Comparison of ENCODE assay signal across 8 cellular contexts in the genomic region with DNA sequence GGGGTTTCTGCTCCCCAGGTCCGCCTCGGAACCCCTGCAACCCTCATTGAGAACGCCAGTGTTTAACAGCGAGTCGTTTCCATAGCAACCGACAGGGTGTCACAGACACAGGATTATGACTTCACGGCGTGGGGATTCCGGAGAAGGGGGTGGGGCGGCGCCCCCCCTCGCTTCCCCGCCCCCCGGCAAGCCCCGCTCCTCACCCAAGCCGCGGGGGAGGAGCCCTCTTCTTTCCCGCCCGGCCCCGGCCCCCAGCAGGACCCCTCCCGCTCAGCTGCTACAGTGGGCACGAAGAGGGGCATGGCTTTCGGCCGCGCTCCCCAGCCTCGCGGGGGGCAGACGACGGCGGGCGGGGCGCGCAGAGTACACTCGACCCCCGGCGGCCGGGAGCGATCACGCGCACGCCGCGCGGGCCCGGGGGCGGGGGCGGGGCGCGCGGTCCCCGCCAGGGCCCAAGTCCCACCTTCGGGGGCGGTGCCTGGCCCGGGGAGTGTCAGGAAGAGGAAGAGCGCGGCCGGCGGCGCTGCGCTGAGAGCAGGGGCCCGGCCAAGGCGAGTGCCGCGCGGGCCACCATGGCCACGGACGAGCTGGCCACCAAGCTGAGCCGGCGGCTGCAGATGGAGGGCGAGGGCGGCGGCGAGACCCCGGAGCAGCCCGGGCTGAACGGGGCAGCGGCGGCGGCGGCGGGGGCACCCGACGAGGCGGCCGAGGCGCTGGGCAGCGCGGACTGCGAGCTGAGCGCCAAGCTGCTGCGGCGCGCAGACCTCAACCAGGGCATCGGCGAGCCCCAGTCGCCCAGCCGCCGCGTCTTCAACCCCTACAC. TPM values are rescaled to one million over a fixed set of nuclear protein-coding genes. Genes with fewer than 3 reads are reported as not detected.
DNase-seq lines count a peak whose midpoint lies in the region; ATAC-seq, FAIRE-seq and TF ChIP-seq lines count a peak whose summit lies in the region.

A gene with protein sequence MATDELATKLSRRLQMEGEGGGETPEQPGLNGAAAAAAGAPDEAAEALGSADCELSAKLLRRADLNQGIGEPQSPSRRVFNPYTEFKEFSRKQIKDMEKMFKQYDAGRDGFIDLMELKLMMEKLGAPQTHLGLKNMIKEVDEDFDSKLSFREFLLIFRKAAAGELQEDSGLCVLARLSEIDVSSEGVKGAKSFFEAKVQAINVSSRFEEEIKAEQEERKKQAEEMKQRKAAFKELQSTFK (plus strand): TSS at position 489 of the 823 bp plus-strand sequence. CDS start 84 bp downstream, at position 573.

- peak; percentile 77 to 87 for ATAC-seq in A549
- ATAC-seq in GM18861 (IDR thresholded peaks at IDR 0.05; ENCODE audit: unreplicated experiment): peak; percentile 59
- peak; percentile 60 for ATAC-seq in HG03108 (IDR thresholded peaks at IDR 0.05; ENCODE audit: unreplicated experiment)
- ATAC-seq in activated CD4-positive, alpha-beta T cell treated with anti-CD3 and anti-CD28 coated beads for 36 hours: peak; percentile 86
- ATAC-seq in left colon: peak; percentile 68

- POLR2A ChIA-PET in A549 (lab: Yijun Ruan, JAX): interaction anchor here (0.6 to 1.2 kb wide), 5 partner anchors 17 to 86 kb away, joined by 3 to 7 read pairs (median 5); no protein-coding TSS in a partner anchor
- POLR2A ChIA-PET in activated CD4-positive, alpha-beta T cell treated with anti-CD3 and anti-CD28 coated beads for 36 hours (lab: Charles Lee): interaction anchor here (0.6 to 0.7 kb wide), 2 partner anchors 10 to 125 kb away, joined by 3 read pairs; no protein-coding TSS in a partner anchor

- TF ChIP-seq POLR2A in A549 (IDR thresholded peaks at IDR 0.05; ENCODE audit: low read length): peak; percentile 82

- H3K4me2 ChIP-seq in A549: peak within 1 kb of the TSS; percentile 99

- H3K27ac ChIP-seq in A549: peak within 1 kb of the TSS; percentile 95 to 97

- peak within 1 kb of the TSS; percentile 81 for H3K27ac Mint-ChIP-seq in activated CD4-positive, alpha-beta T cell treated with anti-CD3 and anti-CD28 coated beads for 36 hours

- peak in 1 of 2 experiments; percentile 26; a peak in 2 of 5 replicates for TF ChIP-seq RAD21 in A549 (conservative IDR thresholded peaks at IDR 0.05 in 1 of 2, IDR thresholded peaks at IDR 0.05 in 1 of 2)

- H3K9me3 Mint-ChIP-seq in activated CD4-positive, alpha-beta T cell treated with anti-CD3 and anti-CD28 coated beads for 36 hours (ENCODE audit: low read depth): no peaks in the 10 kb centered on the region

- H3K27me3 Mint-ChIP-seq in activated CD4-positive, alpha-beta T cell treated with anti-CD3 and anti-CD28 coated beads for 36 hours: peaks cover 5% of the 10 kb centered on the region

- peak; percentile 79 for DNase-seq in A549 (ENCODE audit: low read depth in 1 of 2, low spot score in 1 of 2)
- DNase-seq in NCI-H446 treated with DMSO at 0.1 percent for 48 hours (lab: John Stamatoyannopoulos, UW): peak; percentile 47
- DNase-seq in activated CD4-positive, alpha-beta T cell treated with anti-CD3 and anti-CD28 coated beads for 36 hours: peak; percentile 90
- DNase-seq in choroid plexus epithelial cell (ENCODE audit: low read depth): peak; percentile 78
- DNase-seq in left colon: peak; percentile 88 to 92
- peak; percentile 83 to 89 for DNase-seq in stimulated activated CD4-positive, alpha-beta T cell treated with anti-CD3 and anti-CD28 coated beads, Interleukin-1b, Interleukin-23, amount 100 ng/mL, for 4 hours (ENCODE audit: low read depth in 2 of 2)

- peaks cover 59% of the 10 kb centered on the region for H3K4me1 ChIP-seq in A549

- CTCF ChIA-PET in A549 (lab: Yijun Ruan, JAX): interaction anchor here (1.0 to 1.8 kb wide), 3 partner anchors 18 to 86 kb away, joined by 3 to 9 read pairs (median 4); no protein-coding TSS in a partner anchor
- CTCF ChIA-PET in activated CD4-positive, alpha-beta T cell treated with anti-CD3 and anti-CD28 coated beads for 36 hours (lab: Charles Lee): interaction anchor here (1.0 kb wide), 1 partner anchor 84 kb away, joined by 3 read pairs; no protein-coding TSS in a partner anchor

- TF ChIP-seq EP300 in A549 (IDR thresholded peaks at IDR 0.05): no peak

- TF ChIP-seq CTCF in A549 (IDR thresholded peaks at IDR 0.05) (no peak), choroid plexus epithelial cell (conservative IDR thresholded peaks at IDR 0.05; ENCODE audit: low read depth, low read length) (no peak)

- intact Hi-C loops in activated CD4-positive, alpha-beta T cell treated with anti-CD3 and anti-CD28 coated beads for 36 hours (cut with DNase I, micrococcal nuclease): loop anchor here (1.0 to 5.0 kb wide), 6 partner anchors 8 to 427 kb away; partner anchors contain the start of genes CASP9 (in 1 of the 2), DDI2 (in 1 of the 2), DNAJC16 (in 1 of the 2) and FHAD1 (in 1 of the 2)
- intact Hi-C loops in left colon (cut with DNase I, micrococcal nuclease): no loop called here

- peaks cover 11% of the 10 kb centered on the region for H3K36me3 Mint-ChIP-seq in activated CD4-positive, alpha-beta T cell treated with anti-CD3 and anti-CD28 coated beads for 36 hours (ENCODE audit: low read depth)

- H3K4me3 ChIP-seq in A549 (peak within 1 kb of the TSS; percentile 97), choroid plexus epithelial cell (ENCODE audit: low read depth, low read length) (peak within 1 kb of the TSS; percentile 71)

- H3K4me3 Mint-ChIP-seq in activated CD4-positive, alpha-beta T cell treated with anti-CD3 and anti-CD28 coated beads for 36 hours: peak within 1 kb of the TSS; percentile 87

- FAIRE-seq in A549 (lab: Jason Lieb, UNC): no peak

- no peaks in the 10 kb centered on the region for H3K9me3 ChIP-seq in A549

- 0% methylated on average over 1 of the region's 99 CpGs for WGBS in A549 (ENCODE audit: missing lambda C conversion rate)

- H3K4me1 Mint-ChIP-seq in activated CD4-positive, alpha-beta T cell treated with anti-CD3 and anti-CD28 coated beads for 36 hours: peaks cover 28% of the 10 kb centered on the region

TF ChIP-seq in A549, 52 proteins besides CTCF, POLR2A, EP300 and RAD21:
- TF ChIP-seq JUN (IDR thresholded peaks at IDR 0.05) (peak in 1 of 2 experiments; percentile 56; a peak in 2 of 5 replicates), PHF8 (IDR thresholded peaks at IDR 0.05; ENCODE audit: borderline replicate concordance, low read depth) (peak; percentile 40; the same call in 1 of the 2 replicates), HOXB13 (CRISPR knock-in tag; IDR thresholded peaks at IDR 0.05; ENCODE audit: low read depth) (no peak), SREBF2 (IDR thresholded peaks at IDR 0.05) (no peak)

RNA-seq across cellular contexts. Expression of the gene that starts here (rescaled TPM):
- polyA plus RNA-seq in A549 (2011; rRNA removed) (26.5 and 33.1 TPM in 2 replicates), A549 (2017; fragmentation: RNase III; extraction: RNeasy Plus Mini Kit Qiagen cat#74134 plus additional on column Dnase treatment) (96.2 to 127 TPM (median 108 TPM) in 3 replicates)
- 138 and 184 TPM in 2 replicates for polyA plus RNA-seq in A549 (2012; cell fraction: cytosol; rRNA removed)
- 145 and 165 TPM in 2 replicates for polyA plus RNA-seq in A549 (2012; cell fraction: nucleus; rRNA removed)
- 10.8 and 19.0 TPM in 2 replicates for polyA minus RNA-seq in A549 (2011; rRNA and poly(A)+ RNA removed)
- total RNA-seq in activated CD4-positive, alpha-beta T cell treated with anti-CD3 and anti-CD28 coated beads for 36 hours: 10 to 100 TPM; 43.1 to 48.6 TPM
- total RNA-seq in left colon: 100 to 1,000 TPM; 164 to 178 TPM

Comparison
In these comparisons a context has a peak if more than half of its experiments do, and no peak if none do; other contexts are left out.
1. Peak in every context shown above with its lines: DNase-seq, ATAC-seq, H3K4me3 ChIP-seq and H3K27ac ChIP-seq.
2. intact Hi-C loops: an anchor here in activated CD4-positive, alpha-beta T cell treated with anti-CD3 and anti-CD28 coated beads for 36 hours (1.0 to 5.0 kb wide); none called in left colon.